In genomic region chr15:79296583-79296982, GRCh38 we compare ENCODE assay signal across 12 cellular contexts. TPM values are rescaled to one million over a fixed set of nuclear protein-coding genes. Genes with fewer than 3 reads are reported as not detected.
DNase-seq lines count a peak whose midpoint lies in the region; FAIRE-seq and TF ChIP-seq lines count a peak whose summit lies in the region.
"Had no signal": no experiment of that assay in that cellular context is flagged by ENCODE, and none has a peak within 500 bp of the region (broad histone marks: within the 10 kb centered on the region; RNA-seq: fewer than 3 reads in every experiment).

No MANE protein-coding gene starts in this region.

- no peak overlapping the region for H3K9ac ChIP-seq in OCI-LY1 (ENCODE audit: low read length)
- no peak overlapping the region for H3K9ac ChIP-seq in H1 (replicated peaks in 1 of 4; ENCODE audit: extremely low read depth in 1 of 4, low read depth in 3 of 4, low read length in 3 of 4)

- H3K14ac ChIP-seq in H1 (ENCODE audit: insufficient read length) = no peak overlapping the region

- H3K27ac ChIP-seq in A673 (ENCODE audit: low read depth, low read length, poor library complexity, severe bottlenecking) (no peak overlapping the region), OCI-LY1 (ENCODE audit: low read depth, low read length, poor library complexity, severe bottlenecking) (no peak overlapping the region), H1 (ENCODE audit: low read depth, low read length) (no peak overlapping the region), sigmoid colon (no peak overlapping the region)
- H3K27ac ChIP-seq: colonic mucosa had no signal

- H3K56ac ChIP-seq in H1 (replicated peaks; ENCODE audit: insufficient read length, low read depth, low read length) = no peak overlapping the region

- no peak overlapping the region for H3K23ac ChIP-seq in H1 (ENCODE audit: insufficient read length)

- peak; percentile 76 for FAIRE-seq in H1 (lab: Jason Lieb, UNC)

- no peaks in the 10 kb centered on the region for H3K79me1 ChIP-seq in H1 (ENCODE audit: low read depth, low read length)

- peak; percentile 33; the same call in 1 of the 2 replicates for TF ChIP-seq CTCF in A673 (conservative IDR thresholded peaks at IDR 0.05; ENCODE audit: low read depth, low read length)
- peak; percentile 59 for TF ChIP-seq CTCF in GM12873 (IDR thresholded peaks at IDR 0.05; ENCODE audit: insufficient read depth, low read depth, low read length, missing control alignments)
- peak; percentile 49 for TF ChIP-seq CTCF in OCI-LY1 (IDR thresholded peaks at IDR 0.05; ENCODE audit: low read length)
- TF ChIP-seq CTCF in H1 (IDR thresholded peaks at IDR 0.05; ENCODE audit: control extremely low read depth in 1 of 3, insufficient read depth in 1 of 3, low read depth in 1 of 3, low read length in 3 of 3) = peak; percentile 43 to 62 (median 44); a peak in 3 of 4 replicates
- no peak for TF ChIP-seq CTCF in sigmoid colon (IDR thresholded peaks at IDR 0.05)

- H3K18ac ChIP-seq in H1 (ENCODE audit: extremely low read depth, low read length) = no peak overlapping the region

- H4K91ac ChIP-seq in H1 (replicated peaks; ENCODE audit: insufficient read length, low read length) = no peak overlapping the region

- H2BK20ac ChIP-seq in H1 (ENCODE audit: low read length) = no peak overlapping the region

- H2BK12ac ChIP-seq in H1 (ENCODE audit: low read depth, low read length) = no peak overlapping the region

- H3K4me3 ChIP-seq in A673 (ENCODE audit: low read depth, low read length, poor library complexity, severe bottlenecking) = no peak overlapping the region
- no peak overlapping the region for H3K4me3 ChIP-seq in OCI-LY1 (ENCODE audit: low read depth, low read length, poor library complexity, severe bottlenecking)
- no peak overlapping the region for H3K4me3 ChIP-seq in H1 (ENCODE audit: extremely low read depth in 1 of 4, insufficient read depth in 2 of 4, low read depth in 3 of 4, low read length in 4 of 4)
- no peak overlapping the region for H3K4me3 ChIP-seq in sigmoid colon
- H3K4me3 ChIP-seq: colonic mucosa had no signal

- H2BK5ac ChIP-seq in H1 (ENCODE audit: low read depth, low read length) = no peak overlapping the region

- H3K23me2 ChIP-seq in H1 (ENCODE audit: low read depth, low read length) = no peaks in the 10 kb centered on the region

- 70% methylated on average over 4 of the region's 4 CpGs; no CpG with 5 or more reads in 1 of the 2 experiments for WGBS in H1 (ENCODE audit: extremely low coverage in 1 of 2, insufficient coverage in 1 of 2, insufficient read length in 1 of 2, insufficient replicate concordance in 2 of 2, low coverage in 1 of 2, low lambda C conversion rate in 2 of 2, missing lambda C conversion rate in 1 of 2), 2 experiments
- WGBS in sigmoid colon, 2 donors = 36 to 44% methylated on average over 4 of the region's 4 CpGs

- no peaks in the 10 kb centered on the region for H3K36me3 ChIP-seq in A673 (ENCODE audit: insufficient read depth, low read length, poor library complexity, severe bottlenecking)
- H3K36me3 ChIP-seq in OCI-LY1 (ENCODE audit: insufficient read depth, low read length) = no peaks in the 10 kb centered on the region
- H3K36me3 ChIP-seq in H1 (ENCODE audit: control insufficient read depth in 2 of 4, insufficient read depth in 4 of 4, low read length in 3 of 4) = no peaks in the 10 kb centered on the region
- H3K36me3 ChIP-seq in sigmoid colon = no peaks in the 10 kb centered on the region
- H3K36me3 ChIP-seq: colonic mucosa had no signal

- no peak overlapping the region for H2BK120ac ChIP-seq in H1 (replicated peaks; ENCODE audit: low read depth, low read length)

- POLR2A ChIA-PET in A673 (lab: Charles Lee; ENCODE audit: low non-redundant PET) = no interaction called here
- POLR2A ChIA-PET in H1 (lab: Charles Lee; ENCODE audit: partially characterized antibody) = no interaction called here

- no peak overlapping the region for H3K4me2 ChIP-seq in OCI-LY1 (ENCODE audit: low read length)
- H3K4me2 ChIP-seq in H1 (ENCODE audit: insufficient read depth in 1 of 2, low read depth in 2 of 2, low read length in 2 of 2) = no peak overlapping the region

- no peak overlapping the region for H4K5ac ChIP-seq in H1 (ENCODE audit: insufficient read length, low read depth, low read length)

- H2AK5ac ChIP-seq in H1 (ENCODE audit: low read depth, low read length) = no peak overlapping the region

- H3K9me2 ChIP-seq in OCI-LY1 (ENCODE audit: low read depth, low read length) = no peaks in the 10 kb centered on the region

- no peak overlapping the region for H2AFZ ChIP-seq in OCI-LY1 (ENCODE audit: low read length)
- H2AFZ ChIP-seq in H1 (ENCODE audit: low read length) = peak overlapping the region; percentile 98

- CTCF ChIA-PET in A673 (lab: Charles Lee) = no interaction called here
- CTCF ChIA-PET in H1 (lab: Charles Lee; ENCODE audit: partially characterized antibody) = interaction anchor here (0.9 to 2.6 kb wide), 8 partner anchors 12 to 289 kb away, joined by 3 to 8 read pairs (median 3); partner anchors contain the start of gene TMED3

- H3K27me3 ChIP-seq in A673 (replicated peaks; ENCODE audit: insufficient read depth, low read depth, low read length, poor library complexity) (peaks cover 59% of the 10 kb centered on the region), OCI-LY1 (ENCODE audit: insufficient read depth, low read length) (no peaks in the 10 kb centered on the region), H1 (replicated peaks in 1 of 4; ENCODE audit: control insufficient read depth in 3 of 4, extremely low read depth in 1 of 4, insufficient read depth in 3 of 4, low read length in 3 of 4) (peaks cover 0 to 2% (median under 1%) of the 10 kb centered on the region in 4 experiments; a peak in 3 of 7 replicates), sigmoid colon (no peaks in the 10 kb centered on the region)
- H3K27me3 ChIP-seq: colonic mucosa had no signal

- intact Hi-C loops in A673 (cut with micrococcal nuclease; ENCODE audit: unreplicated experiment) = no loop called here
- intact Hi-C loops in sigmoid colon (cut with DNase I) = no loop called here

- H2BK15ac ChIP-seq in H1 (ENCODE audit: low read length) = no peak overlapping the region

- no peak for DNase-seq in A673 (ENCODE audit: low spot score)
- no peak for DNase-seq in H1 (ENCODE audit: low read depth in 1 of 2, low spot score in 2 of 2)
- no peak for DNase-seq in NCI-H1436 (lab: John Stamatoyannopoulos, UW)
- no peak for DNase-seq in central memory CD4-positive, alpha-beta T cell
- DNase-seq in sigmoid colon = no peak
- DNase-seq in NOMO-1 (lab: John Stamatoyannopoulos, UW; ENCODE audit: unreplicated experiment in 2 of 2) = no peak
- DNase-seq: colonic mucosa, immature natural killer cell, NCI-H1436 treated with DMSO at 0.1 percent for 48 hours had no signal

- H3K9me3 ChIP-seq in A673 (ENCODE audit: low read depth, low read length, poor library complexity, severe bottlenecking) = no peaks in the 10 kb centered on the region
- no peaks in the 10 kb centered on the region for H3K9me3 ChIP-seq in OCI-LY1 (ENCODE audit: low read length)
- no peaks in the 10 kb centered on the region for H3K9me3 ChIP-seq in H1 (ENCODE audit: insufficient read depth in 2 of 2, low read depth in 1 of 2, low read length in 1 of 2)
- no peaks in the 10 kb centered on the region for H3K9me3 ChIP-seq in sigmoid colon
- H3K9me3 ChIP-seq: colonic mucosa had no signal

- no peak overlapping the region for H4K8ac ChIP-seq in H1 (ENCODE audit: extremely low read depth, insufficient read depth, low read length)

- H4K20me1 ChIP-seq in OCI-LY1 (ENCODE audit: insufficient read depth, low read length) (no peaks in the 10 kb centered on the region), H1 (replicated peaks in 1 of 2; ENCODE audit: control insufficient read depth in 1 of 2, insufficient read depth in 2 of 2, low read length in 2 of 2) (no peaks in the 10 kb centered on the region)

- H3K79me2 ChIP-seq in OCI-LY1 (ENCODE audit: insufficient read depth, low read length) (no peaks in the 10 kb centered on the region), H1 (ENCODE audit: control insufficient read depth in 1 of 2, insufficient read depth in 2 of 2, low read length in 2 of 2) (no peaks in the 10 kb centered on the region)

- no peaks in the 10 kb centered on the region for H3F3A ChIP-seq in OCI-LY1 (ENCODE audit: insufficient read depth, low read length)

- TF ChIP-seq RAD21 in H1 (IDR thresholded peaks at IDR 0.05 in 1 of 2, conservative IDR thresholded peaks at IDR 0.05 in 1 of 2; ENCODE audit: low read depth in 2 of 2, low read length in 2 of 2) = peak in 1 of 2 experiments; percentile 30; a peak in 2 of 4 replicates

- H3K4ac ChIP-seq in H1 (replicated peaks; ENCODE audit: insufficient read length, low read depth, low read length) = no peak overlapping the region

- TF ChIP-seq POLR2A in H1 (IDR thresholded peaks at IDR 0.05; ENCODE audit: control extremely low read depth in 1 of 2, low read depth in 2 of 2, low read length in 2 of 2) (no peak), sigmoid colon (IDR thresholded peaks at IDR 0.05) (no peak)

- TF ChIP-seq EP300 in H1 (IDR thresholded peaks at IDR 0.05; ENCODE audit: borderline replicate concordance in 1 of 2, low read depth in 2 of 2, low read length in 2 of 2) = no peak
- no peak for TF ChIP-seq EP300 in sigmoid colon (IDR thresholded peaks at IDR 0.05)

- H3K4me1 ChIP-seq in A673 (ENCODE audit: insufficient read depth, low read length, poor library complexity, severe bottlenecking) (no peaks in the 10 kb centered on the region), OCI-LY1 (ENCODE audit: insufficient read depth, low read length, severe bottlenecking) (no peaks in the 10 kb centered on the region), H1 (replicated peaks in 1 of 4; ENCODE audit: control insufficient read depth in 3 of 4, insufficient read depth in 4 of 4, low read length in 3 of 4) (no peaks in the 10 kb centered on the region), sigmoid colon (no peaks in the 10 kb centered on the region)
- H3K4me1 ChIP-seq: colonic mucosa had no signal

- BruUV-seq in A673 (replicated peaks; lab: Mats Ljungman, UMichigan) = no TSS peak

RNA-seq across cellular contexts. Expression of gene ANKRD34C, which starts 14.1 kb away (rescaled TPM):
- not detected in 2 replicates for total RNA-seq in A673 (2021)
- total RNA-seq in H1 (2021; fragmentation: NEBNext Ultra II Directional; extraction: Animal tissue kit (Norgen Biotek cat#: 25700)) = not detected in 2 replicates
- 0.02 TPM in 1 of 2 replicates, not detected in the other for polyA plus RNA-seq in H1 (2011; rRNA removed)
- not detected for polyA plus RNA-seq in H1 (2011; cell fraction: cytosol; rRNA removed)
- not detected for polyA plus RNA-seq in H1 (2011; cell fraction: nucleus; rRNA removed)
- polyA plus RNA-seq in H1 (2012, experiment 1 of 2) = not detected in 4 replicates
- polyA plus RNA-seq in H1 (2012, experiment 2 of 2) = not detected
- polyA plus RNA-seq in H1 (2013, experiment 1 of 2) = not detected
- polyA plus RNA-seq in H1 (2013, experiment 2 of 2) = 0.02 TPM
- not detected in 2 replicates for polyA minus RNA-seq in H1 (2011; rRNA and poly(A)+ RNA removed)
- polyA minus RNA-seq in H1 (2011; cell fraction: cytosol; rRNA and poly(A)+ RNA removed) = not detected
- polyA minus RNA-seq in H1 (2011; cell fraction: nucleus; rRNA and poly(A)+ RNA removed) = not detected
- total RNA-seq in sigmoid colon = under 1 TPM in 1 of 4 donors, not detected in 3; under 0.01 TPM
- polyA plus RNA-seq in sigmoid colon = not detected
- total RNA-seq: colonic mucosa had no signal
- polyA plus RNA-seq: CD14-positive monocyte, immature natural killer cell had no signal

RNA-seq across cellular contexts. Expression of gene TMED3, which starts 14.3 kb away (rescaled TPM):
- total RNA-seq in A673 (2021) (50.0 and 51.6 TPM in 2 replicates), sigmoid colon (10 to 100 TPM; 29.6 to 44.3 (median 36.5) TPM)
- 50.2 and 51.6 TPM in 2 replicates for total RNA-seq in H1 (2021; fragmentation: NEBNext Ultra II Directional; extraction: Animal tissue kit (Norgen Biotek cat#: 25700))
- polyA plus RNA-seq in H1 (2011; rRNA removed) (109 and 110 TPM in 2 replicates), sigmoid colon (100 to 1,000 TPM in 1 of 3 donors, 10 to 100 TPM in 2; 40.7 to 107 (median 60.1) TPM)
- polyA plus RNA-seq in H1 (2011; cell fraction: cytosol; rRNA removed) = 97.1 TPM
- polyA plus RNA-seq in H1 (2011; cell fraction: nucleus; rRNA removed) = 67.0 TPM
- polyA plus RNA-seq in H1 (2012, experiment 1 of 2) = 51.8 to 68.7 TPM (median 63.2 TPM) in 4 replicates
- 99.1 TPM for polyA plus RNA-seq in H1 (2012, experiment 2 of 2)
- polyA plus RNA-seq in H1 (2013, experiment 1 of 2) = 46.2 TPM
- 55.9 TPM for polyA plus RNA-seq in H1 (2013, experiment 2 of 2)
- polyA minus RNA-seq in H1 (2011; rRNA and poly(A)+ RNA removed) = 60.0 and 63.1 TPM in 2 replicates
- 33.5 TPM for polyA minus RNA-seq in H1 (2011; cell fraction: cytosol; rRNA and poly(A)+ RNA removed)
- 38.9 TPM for polyA minus RNA-seq in H1 (2011; cell fraction: nucleus; rRNA and poly(A)+ RNA removed)

Comparison
In these comparisons a context has a peak if more than half of its experiments do, and no peak if none do; other contexts are left out.
1. CTCF ChIP-seq: peak in A673 (single experiment), GM12873 (single experiment), OCI-LY1 (single experiment) and H1 (3 of 3); none in sigmoid colon (0 of 4).